Comparison of ENCODE assay signal across 12 cellular contexts in the genomic region with DNA sequence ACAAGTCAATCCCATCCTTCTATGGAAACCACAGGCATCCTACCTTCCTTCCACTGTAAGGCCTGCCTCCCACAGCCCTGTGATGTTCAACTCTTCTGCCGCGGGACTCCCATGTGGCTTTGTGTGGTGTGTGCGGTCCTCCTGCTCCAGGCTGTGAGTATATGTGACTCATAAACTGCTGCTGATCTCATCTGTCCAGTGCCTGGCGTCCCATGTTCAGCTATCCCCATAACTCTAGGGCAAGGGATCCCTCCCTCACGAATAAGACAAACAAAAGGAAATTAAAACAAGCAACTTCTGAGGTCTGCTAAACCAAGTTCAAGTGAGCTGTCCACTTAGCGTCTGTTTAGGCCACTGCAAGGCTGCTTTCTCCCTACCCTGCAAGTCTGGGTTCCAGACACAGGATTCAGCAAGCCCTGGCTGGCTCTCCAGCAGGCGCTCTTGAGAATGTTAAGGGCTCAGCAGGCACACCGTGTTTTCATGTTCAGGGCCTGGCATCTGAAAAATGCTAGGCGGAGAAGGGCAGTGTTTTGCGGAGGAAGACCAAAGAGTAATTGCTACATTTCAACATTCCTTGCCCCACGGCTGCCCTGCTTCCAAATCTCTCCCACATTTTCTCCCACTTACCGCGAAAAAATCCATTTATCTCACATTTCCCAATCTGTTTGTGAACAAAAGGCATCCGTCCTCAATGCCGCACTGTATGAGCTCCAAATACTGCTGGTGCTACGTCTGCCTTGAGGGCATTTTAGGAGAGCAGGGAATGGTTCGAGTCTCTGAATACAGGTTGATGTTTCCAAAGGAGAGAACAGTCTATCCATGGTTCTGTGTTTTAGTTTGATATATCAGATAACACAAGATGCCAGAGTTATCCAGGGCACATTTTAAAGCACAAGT.
DNase-seq lines count a peak whose midpoint lies in the region; ATAC-seq and TF ChIP-seq lines count a peak whose summit lies in the region.
"Had no signal": no experiment of that assay in that cellular context is flagged by ENCODE, and none has a peak within 500 bp of the region (broad histone marks: within the 10 kb centered on the region; RNA-seq: fewer than 3 reads in every experiment).

No MANE protein-coding gene starts in this region.

- no peaks in the 10 kb centered on the region for H3K9me3 Mint-ChIP-seq in progenitor cell of endocrine pancreas (ENCODE audit: low read depth)

- ATAC-seq in HG02763 (IDR thresholded peaks at IDR 0.05; ENCODE audit: unreplicated experiment): no peak

- peak overlapping the region; percentile 66 for H3K27ac ChIP-seq in cardiac muscle cell
- H3K27ac ChIP-seq: HL-60, parathyroid adenoma had no signal

- H3K4me3 Mint-ChIP-seq in progenitor cell of endocrine pancreas (ENCODE audit: low read depth): no peak overlapping the region

- no peaks in the 10 kb centered on the region for H3K36me3 ChIP-seq in cardiac muscle cell

- H3K27me3 Mint-ChIP-seq in progenitor cell of endocrine pancreas: no peaks in the 10 kb centered on the region

- H3K4me1 ChIP-seq in cardiac muscle cell (ENCODE audit: low read depth): peaks cover 3% of the 10 kb centered on the region
- H3K4me1 ChIP-seq: parathyroid adenoma had no signal

- TF ChIP-seq CTCF in WI38 (IDR thresholded peaks at IDR 0.05; ENCODE audit: low read depth, low read length): no peak
- no peak for TF ChIP-seq CTCF in cardiac muscle cell (IDR thresholded peaks at IDR 0.05; ENCODE audit: low read depth, low read length)
- TF ChIP-seq CTCF in retinal pigment epithelial cell (conservative IDR thresholded peaks at IDR 0.05; ENCODE audit: low read depth, low read length): no peak
- TF ChIP-seq CTCF in GM20000 (IDR thresholded peaks at IDR 0.05; ENCODE audit: extremely low read depth, missing control alignments): no peak
- no peak for TF ChIP-seq CTCF in progenitor cell of endocrine pancreas (IDR thresholded peaks at IDR 0.05; ENCODE audit: unreplicated experiment)

- DNase-seq in ELR (ENCODE audit: low read depth) (peak; percentile 95), cardiac muscle cell (ENCODE audit: low read depth in 1 of 2, low spot score in 1 of 2) (peak; percentile 75 to 77), retinal pigment epithelial cell (ENCODE audit: low read depth) (peak; percentile 82), T-helper 1 cell (no peak), GM20000 (ENCODE audit: low spot score) (no peak), progenitor cell of endocrine pancreas (ENCODE audit: low spot score, unreplicated experiment) (no peak)
- DNase-seq: DND-41; stimulated activated naive CD4-positive, alpha-beta T cell had no signal

- H3K27me3 ChIP-seq in cardiac muscle cell: no peaks in the 10 kb centered on the region

- no peak overlapping the region for H3K27ac Mint-ChIP-seq in progenitor cell of endocrine pancreas

- no peaks in the 10 kb centered on the region for H3K36me3 Mint-ChIP-seq in progenitor cell of endocrine pancreas (ENCODE audit: insufficient read depth)

- peak overlapping the region; percentile 47 for H3K4me3 ChIP-seq in WI38 (ENCODE audit: low read depth, low read length)
- no peak overlapping the region for H3K4me3 ChIP-seq in cardiac muscle cell
- no peak overlapping the region for H3K4me3 ChIP-seq in retinal pigment epithelial cell (ENCODE audit: low read length)

- H3K9me3 ChIP-seq in cardiac muscle cell (ENCODE audit: low read depth): no peaks in the 10 kb centered on the region

- H3K4me1 Mint-ChIP-seq in progenitor cell of endocrine pancreas (ENCODE audit: low read depth): no peaks in the 10 kb centered on the region

Comparison
In these comparisons a context has a peak if more than half of its experiments do, and no peak if none do; other contexts are left out.
1. DNase-seq: peak in ELR (single experiment), cardiac muscle cell (2 of 2) and retinal pigment epithelial cell (single experiment); none in T-helper 1 cell (0 of 5), GM20000 (single experiment) and progenitor cell of endocrine pancreas (single experiment).